ENCODE assay signal across 31 cellular contexts in the genomic region with DNA sequence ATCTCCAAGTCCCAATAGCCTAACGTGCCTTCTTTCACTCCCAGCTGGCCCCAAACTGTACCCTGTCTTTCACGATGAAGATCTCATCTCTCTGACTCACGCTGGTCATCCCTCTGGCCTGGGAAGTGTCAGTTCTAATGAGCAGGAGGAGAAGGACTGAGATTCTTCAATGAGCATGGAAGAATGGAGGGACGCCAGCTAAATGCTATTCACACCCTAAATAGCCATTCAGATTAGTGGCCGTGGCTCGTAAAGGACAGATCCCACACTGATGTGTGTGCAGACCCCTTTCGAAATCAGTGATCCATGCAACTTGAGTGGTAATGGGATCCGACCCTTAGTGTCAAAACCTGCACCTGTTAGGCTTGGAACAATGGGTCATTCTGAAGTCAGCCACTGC.
DNase-seq lines count a peak whose midpoint lies in the region; ATAC-seq and TF ChIP-seq lines count a peak whose summit lies in the region.
"Had no signal": no experiment of that assay in that cellular context is flagged by ENCODE, and none has a peak within 500 bp of the region (broad histone marks: within the 10 kb centered on the region; RNA-seq: fewer than 3 reads in every experiment).

No MANE protein-coding gene starts in this region.

- no peak for TF ChIP-seq EP300 in transverse colon (IDR thresholded peaks at IDR 0.05; ENCODE audit: low read depth)

- H3K4me1 ChIP-seq in ectodermal cell (ENCODE audit: control insufficient read depth, insufficient read depth, low read length) (peaks cover 40% of the 10 kb centered on the region), gastrocnemius medialis (peaks cover 0 to 8% of the 10 kb centered on the region in 2 donors), transverse colon (no peaks in the 10 kb centered on the region)
- H3K4me1 ChIP-seq: adrenal gland, esophagus muscularis mucosa, heart left ventricle, upper lobe of left lung had no signal

- no peak for TF ChIP-seq CTCF in gastrocnemius medialis (IDR thresholded peaks at IDR 0.05 in 4 of 5, conservative IDR thresholded peaks at IDR 0.05 in 1 of 5)
- TF ChIP-seq CTCF in transverse colon (IDR thresholded peaks at IDR 0.05): no peak

- H3K27me3 ChIP-seq in ectodermal cell (ENCODE audit: control insufficient read depth, insufficient read depth, low read length, poor library complexity, severe bottlenecking) (no peaks in the 10 kb centered on the region), gastrocnemius medialis (no peaks in the 10 kb centered on the region), transverse colon (no peaks in the 10 kb centered on the region)
- H3K27me3 ChIP-seq: adrenal gland, esophagus muscularis mucosa, upper lobe of left lung had no signal

- DNase-seq in NCI-H1417 (lab: John Stamatoyannopoulos, UW): peak; percentile 12 to 95 (median 73)
- DNase-seq in NCI-H1417 treated with DMSO at 0.1 percent for 48 hours (lab: John Stamatoyannopoulos, UW): no peak
- peak; percentile 35 for DNase-seq in NCI-H2196 treated with DMSO at 0.1 percent for 48 hours (lab: John Stamatoyannopoulos, UW; ENCODE audit: unreplicated experiment)
- DNase-seq in gastrocnemius medialis: peak in 1 of 2 donors; percentile 11
- DNase-seq in transverse colon: no peak
- DNase-seq in activated CD4-positive, CD25-positive, alpha-beta regulatory T cell (lab: John Stamatoyannopoulos, UW): no peak
- DNase-seq: activated CD4-positive, alpha-beta T cell treated with anti-CD3 and anti-CD28 coated beads for 1 hour; activated CD8-positive, alpha-beta memory T cell treated with anti-CD3 and anti-CD28 coated beads, Interleukin-2, amount 50 U/mL, for 48 hours; activated CD8-positive, alpha-beta T cell treated with anti-CD3 and anti-CD28 coated beads for 36 hours; activated naive CD4-positive, alpha-beta T cell treated with anti-CD3 and anti-CD28 coated beads, Interleukin-2, amount 10 ng/mL, durations not matched to agents 7 days and 5 days; adrenal gland; central memory CD4-positive, alpha-beta T cell; DMS79 treated with DMSO at 0.1 percent for 48 hours; foreskin fibroblast; HCEC 1CT; heart left ventricle; MG63; naive B cell; NCI-H1694 treated with DMSO at 0.1 percent for 48 hours; NCI-H446; occipital lobe; PC-9; stimulated activated naive CD4-positive, alpha-beta T cell; upper lobe of left lung had no signal

- TF ChIP-seq POLR2A in gastrocnemius medialis (IDR thresholded peaks at IDR 0.05): no peak
- no peak for TF ChIP-seq POLR2A in transverse colon (IDR thresholded peaks at IDR 0.05)

- peak overlapping the region; percentile 58 for H3K27ac ChIP-seq in ectodermal cell (ENCODE audit: insufficient read depth, low read depth, low read length, poor library complexity, severe bottlenecking)
- H3K27ac ChIP-seq in gastrocnemius medialis: no peak overlapping the region
- H3K27ac ChIP-seq in transverse colon: no peak overlapping the region
- H3K27ac ChIP-seq: 22Rv1, adrenal gland, C4-2B, esophagus muscularis mucosa, heart left ventricle, KMS-11, PC-9, upper lobe of left lung had no signal

- 51 to 53% methylated on average over 8 of the region's 8 CpGs for WGBS in ectodermal cell, 2 experiments
- WGBS in transverse colon (ENCODE audit: low coverage in 1 of 2), 2 donors: 65 to 73% methylated on average over 3 to 8 of the region's 8 CpGs

- peak; percentile 40 to 74 for ATAC-seq in gastrocnemius medialis
- no peak for ATAC-seq in esophagus mucosa
- ATAC-seq: activated CD8-positive, alpha-beta T cell treated with anti-CD3 and anti-CD28 coated beads for 36 hours; heart left ventricle; Right ventricle myocardium inferior had no signal

- in situ Hi-C loops in gastrocnemius medialis (cut with MboI; ENCODE audit: low sequenced_read_pairs in 4 of 4): loop anchor here (25.0 kb wide), 1 partner anchor 382 kb away; no protein-coding TSS in a partner anchor
- in situ Hi-C loops in transverse colon (cut with MboI; ENCODE audit: low pct_ligation_motif_present in 1 of 4, low pct_unique_long_range_greater_than_20kb in 1 of 4, low sequenced_read_pairs in 3 of 4): loop anchor here in 1 of 4 donors (25.0 kb wide), 1 partner anchor 382 kb away; no protein-coding TSS in a partner anchor

- intact Hi-C loops in gastrocnemius medialis (cut with DNase I; ENCODE audit: low total_unique reads) (no loop called here), transverse colon (cut with DNase I; ENCODE audit: low total_unique reads) (no loop called here)

- H3K36me3 ChIP-seq in ectodermal cell (ENCODE audit: control insufficient read depth, insufficient read depth, low read length) (no peaks in the 10 kb centered on the region), gastrocnemius medialis (no peaks in the 10 kb centered on the region), transverse colon (no peaks in the 10 kb centered on the region)
- H3K36me3 ChIP-seq: adrenal gland, esophagus muscularis mucosa, heart left ventricle, MG63, upper lobe of left lung had no signal

- H3K4me3 ChIP-seq in ectodermal cell (ENCODE audit: insufficient read depth, low read depth, low read length) (no peak overlapping the region), gastrocnemius medialis (no peak overlapping the region), transverse colon (no peak overlapping the region)
- H3K4me3 ChIP-seq: adrenal gland, esophagus muscularis mucosa, heart left ventricle, MG63, PC-9, upper lobe of left lung had no signal

- H3K9me3 ChIP-seq in ectodermal cell (ENCODE audit: control insufficient read depth, low read length) (no peaks in the 10 kb centered on the region), gastrocnemius medialis (no peaks in the 10 kb centered on the region), transverse colon (no peaks in the 10 kb centered on the region)
- H3K9me3 ChIP-seq: adrenal gland, esophagus muscularis mucosa, heart left ventricle, MG63, upper lobe of left lung had no signal

Comparison
In these comparisons a context has a peak if more than half of its experiments do, and no peak if none do; other contexts are left out.
1. DNase-seq: peak in NCI-H1417 (3 of 3) and NCI-H2196 treated with DMSO at 0.1 percent for 48 hours (single experiment); none in NCI-H1417 treated with DMSO at 0.1 percent for 48 hours (single experiment), transverse colon (single experiment) and activated CD4-positive, CD25-positive, alpha-beta regulatory T cell (0 of 4).